In the genomic region with DNA sequence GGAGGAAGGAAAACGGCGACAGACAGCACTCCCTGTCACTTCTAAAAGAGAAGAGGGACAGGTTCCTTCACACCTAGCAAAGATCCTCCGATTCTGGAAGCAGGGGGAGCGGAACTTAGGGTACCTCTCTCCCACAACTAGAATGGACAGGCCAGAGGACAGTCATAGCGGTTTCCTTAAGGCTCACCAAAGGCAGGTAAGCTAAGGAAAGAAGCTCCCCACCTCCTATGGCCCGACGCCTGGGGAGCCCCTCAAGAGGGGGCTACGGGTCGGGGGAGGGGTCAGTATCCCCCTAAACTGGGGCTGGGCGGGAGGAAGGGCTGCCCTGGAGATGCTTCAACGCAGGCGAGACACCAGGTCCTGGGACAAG, we compare ENCODE assay signal across 8 cellular contexts. TPM values are rescaled to one million over a fixed set of nuclear protein-coding genes. Genes with fewer than 3 reads are reported as not detected.
DNase-seq lines count a peak whose midpoint lies in the region; ATAC-seq and TF ChIP-seq lines count a peak whose summit lies in the region.

No MANE protein-coding gene starts in this region.

- POLR2A ChIA-PET in HEK293T (lab: Yijun Ruan, JAX): interaction anchor here (1.0 to 1.2 kb wide), 4 partner anchors 12 to 34 kb away, joined by 3 to 4 read pairs (median 4); no protein-coding TSS in a partner anchor

- peaks cover 12% of the 10 kb centered on the region for H4K20me1 ChIP-seq in OCI-LY3 (ENCODE audit: insufficient read depth, low read length)

- DNase-seq in GM12865 (ENCODE audit: low read depth): no peak
- no peak for DNase-seq in HEK293T (ENCODE audit: extremely low spot score)
- no peak for DNase-seq in DMS 273 (lab: John Stamatoyannopoulos, UW; ENCODE audit: unreplicated experiment)

- H3K4me3 ChIP-seq in GM12865 (ENCODE audit: low read depth, low read length) (peak overlapping the region; percentile 89), OCI-LY3 (ENCODE audit: low read length) (peak overlapping the region; percentile 81), esophagus (ENCODE audit: low read depth in 1 of 2, low read length in 2 of 2) (peak overlapping the region; percentile 94 to 100), parathyroid adenoma (ENCODE audit: low read depth, low read length) (peak overlapping the region; percentile 99)

- ATAC-seq in HG03378 (IDR thresholded peaks at IDR 0.05; ENCODE audit: unreplicated experiment): no peak
- no peak for ATAC-seq in HG02970 (IDR thresholded peaks at IDR 0.05; ENCODE audit: low FRiP score, unreplicated experiment)

- H3K36me3 ChIP-seq in OCI-LY3 (replicated peaks; ENCODE audit: low read depth, low read length): peaks cover 5% of the 10 kb centered on the region
- H3K36me3 ChIP-seq in esophagus (ENCODE audit: control insufficient read depth in 2 of 2, insufficient read depth in 2 of 2, low read length in 1 of 2): peaks cover 0 to 2% of the 10 kb centered on the region in 2 donors
- no peaks in the 10 kb centered on the region for H3K36me3 ChIP-seq in parathyroid adenoma (ENCODE audit: control insufficient read depth, insufficient read depth, low read length)

- H3K4me1 ChIP-seq in OCI-LY3 (ENCODE audit: low read length): peaks cover 13% of the 10 kb centered on the region
- H3K4me1 ChIP-seq in esophagus (ENCODE audit: control insufficient read depth in 2 of 2, insufficient read depth in 2 of 2, low read length in 1 of 2): peaks cover 4 to 8% of the 10 kb centered on the region in 2 donors
- H3K4me1 ChIP-seq in parathyroid adenoma: peaks cover 3% of the 10 kb centered on the region

- TF ChIP-seq CTCF in GM12865 (IDR thresholded peaks at IDR 0.05; ENCODE audit: insufficient read depth, low read depth, low read length, missing control alignments) (no peak), OCI-LY3 (IDR thresholded peaks at IDR 0.05; ENCODE audit: low read depth, low read length) (no peak), parathyroid adenoma (IDR thresholded peaks at IDR 0.05) (no peak)

- WGBS in esophagus, 2 donors: 0 to 2% methylated on average over 12 of the region's 12 CpGs

- H3K27ac ChIP-seq in OCI-LY3 (ENCODE audit: low read length) (peak overlapping the region; percentile 28), esophagus (ENCODE audit: low read depth in 2 of 2, low read length in 1 of 2) (peak overlapping the region; percentile 68 to 91), parathyroid adenoma (peak overlapping the region; percentile 29)

- CTCF ChIA-PET in HEK293T (lab: Yijun Ruan, JAX): interaction anchor here (0.7 to 1.4 kb wide), 3 partner anchors 8 to 12 kb away, joined by 3 to 5 read pairs (median 3); no protein-coding TSS in a partner anchor

- H3K79me2 ChIP-seq in OCI-LY3 (ENCODE audit: low read length): peaks cover 48% of the 10 kb centered on the region
- H3K79me2 ChIP-seq in parathyroid adenoma: peaks cover 40% of the 10 kb centered on the region

- H3K4me2 ChIP-seq in OCI-LY3 (ENCODE audit: low read length) (peak overlapping the region; percentile 96), parathyroid adenoma (ENCODE audit: low read length) (peak overlapping the region; percentile 94)

- H2AFZ ChIP-seq in OCI-LY3 (ENCODE audit: low read depth, low read length) (no peak overlapping the region), parathyroid adenoma (peak overlapping the region; percentile 71)

- H3K9me3 ChIP-seq in OCI-LY3 (ENCODE audit: insufficient read depth, low read length): no peaks in the 10 kb centered on the region
- no peaks in the 10 kb centered on the region for H3K9me3 ChIP-seq in esophagus (ENCODE audit: control insufficient read depth in 2 of 2, insufficient read depth in 1 of 2, low read depth in 1 of 2, low read length in 1 of 2)
- H3K9me3 ChIP-seq in parathyroid adenoma (ENCODE audit: control insufficient read depth, low read length): no peaks in the 10 kb centered on the region

- H3K27me3 ChIP-seq in OCI-LY3 (ENCODE audit: low read depth, low read length): no peaks in the 10 kb centered on the region
- H3K27me3 ChIP-seq in esophagus (ENCODE audit: control insufficient read depth in 1 of 2, insufficient read depth in 2 of 2, low read length in 2 of 2): no peaks in the 10 kb centered on the region
- H3K27me3 ChIP-seq in parathyroid adenoma (ENCODE audit: control insufficient read depth, insufficient read depth, low read length): no peaks in the 10 kb centered on the region

- H3K9ac ChIP-seq in OCI-LY3 (ENCODE audit: low read length) (peak overlapping the region; percentile 76), parathyroid adenoma (peak overlapping the region; percentile 79)

TF ChIP-seq in HEK293T, 16 proteins besides CTCF, POLR2A, EP300 and RAD21:
- TF ChIP-seq ZNF384 (IDR thresholded peaks at IDR 0.05) (no peak), FOXM1 (IDR thresholded peaks at IDR 0.05; ENCODE audit: borderline replicate concordance) (no peak), FOXK2 (IDR thresholded peaks at IDR 0.05) (no peak), LEF1 (IDR thresholded peaks at IDR 0.05; ENCODE audit: borderline replicate concordance) (no peak), L3MBTL2 (conservative IDR thresholded peaks at IDR 0.05) (no peak), ELF4 (IDR thresholded peaks at IDR 0.05) (no peak)

RNA-seq across cellular contexts. Expression of gene RAB5C, which starts 0.3 kb away (rescaled TPM):
- 10 to 100 TPM; 61.8 to 93.4 TPM for polyA plus RNA-seq in esophagus

RNA-seq across cellular contexts. Expression of gene KCNH4, which starts 26.4 kb away (rescaled TPM):
- under 1 TPM; 0.02 to 0.04 TPM for polyA plus RNA-seq in esophagus

RNA-seq across cellular contexts. Expression of gene HCRT, which starts 30.8 kb away (rescaled TPM):
- not detected for polyA plus RNA-seq in esophagus

RNA-seq across cellular contexts. Expression of gene HSPB9, which starts 31.9 kb away (rescaled TPM):
- polyA plus RNA-seq in esophagus: under 1 TPM; 0.04 TPM

RNA-seq across cellular contexts. Expression of gene KAT2A, which starts 33.3 kb away (rescaled TPM):
- polyA plus RNA-seq in esophagus: 10 to 100 TPM; 34.2 to 86.6 TPM

Comparison
In these comparisons a context has a peak if more than half of its experiments do, and no peak if none do; other contexts are left out.
1. H3K27ac ChIP-seq: peak in every context shown above with its lines; median percentile 80 in esophagus; 29 in parathyroid adenoma; 28 in OCI-LY3.